ENCODE assay signal across 21 cellular contexts in the genomic region with DNA sequence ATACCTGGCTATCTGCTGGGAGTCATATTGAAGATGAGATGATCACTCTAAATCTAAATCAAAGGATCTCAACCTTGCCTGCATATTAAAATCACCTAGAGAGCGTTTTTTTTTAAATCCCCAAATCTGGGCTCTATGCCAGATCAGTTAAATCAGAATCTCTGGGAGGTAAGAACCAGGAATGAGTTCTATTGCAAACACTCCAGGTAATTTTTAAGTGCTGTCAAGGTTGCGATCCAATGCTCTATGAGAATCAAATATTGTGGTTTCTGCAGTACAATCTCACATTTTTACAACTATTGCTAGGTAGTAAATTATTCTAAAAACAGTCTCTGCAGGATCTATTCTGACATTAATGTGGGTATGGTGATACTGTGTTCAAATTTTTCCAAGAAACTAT.
DNase-seq lines count a peak whose midpoint lies in the region; ATAC-seq, FAIRE-seq and TF ChIP-seq lines count a peak whose summit lies in the region.
"Had no signal": no experiment of that assay in that cellular context is flagged by ENCODE, and none has a peak within 500 bp of the region (broad histone marks: within the 10 kb centered on the region; RNA-seq: fewer than 3 reads in every experiment).

No MANE protein-coding gene starts in this region.

- no peak overlapping the region for H3K27ac Mint-ChIP-seq in activated naive CD8-positive, alpha-beta T cell treated with anti-CD3 and anti-CD28 coated beads for 36 hours
- H3K27ac Mint-ChIP-seq: activated CD8-positive, alpha-beta T cell treated with anti-CD3 and anti-CD28 coated beads for 36 hours; activated naive CD4-positive, alpha-beta T cell treated with anti-CD3 and anti-CD28 coated beads for 36 hours had no signal

- no peaks in the 10 kb centered on the region for H3K4me1 Mint-ChIP-seq in activated naive CD8-positive, alpha-beta T cell treated with anti-CD3 and anti-CD28 coated beads for 36 hours
- H3K4me1 Mint-ChIP-seq: central memory CD8-positive, alpha-beta T cell had no signal

- DNase-seq in DMS 273 (lab: John Stamatoyannopoulos, UW; ENCODE audit: unreplicated experiment) (peak; percentile 17), DMS 273 treated with DMSO at 0.1 percent for 48 hours (lab: John Stamatoyannopoulos, UW) (no peak), NCI-H1092 (lab: John Stamatoyannopoulos, UW) (peak; percentile 45), NCI-H345 (lab: John Stamatoyannopoulos, UW) (peak; percentile 77)
- DNase-seq in activated naive CD8-positive, alpha-beta T cell treated with anti-CD3 and anti-CD28 coated beads for 36 hours = no peak
- DNase-seq: activated CD8-positive, alpha-beta T cell treated with anti-CD3 and anti-CD28 coated beads for 36 hours; activated naive CD4-positive, alpha-beta T cell treated with anti-CD3 and anti-CD28 coated beads for 36 hours; activated T-cell treated with anti-CD3 and anti-CD28 coated beads, Interleukin-2, amount 50 U/mL, for 4 hours; AML-193; hippocampal formation; NCI-H2107; spleen; stimulated activated CD4-positive, alpha-beta T cell treated with anti-CD3 and anti-CD28 coated beads, Interleukin-4, amount 100 ng/mL, for 4 hours; stomach; T-helper 9 cell had no signal

- peak; percentile 93 for FAIRE-seq in islet of Langerhans (lab: Jason Lieb, UNC)
- FAIRE-seq: keratinocyte had no signal

- H3K9me3 Mint-ChIP-seq in activated naive CD8-positive, alpha-beta T cell treated with anti-CD3 and anti-CD28 coated beads for 36 hours = peaks cover 3% of the 10 kb centered on the region
- H3K9me3 Mint-ChIP-seq: activated CD8-positive, alpha-beta T cell treated with anti-CD3 and anti-CD28 coated beads for 36 hours; activated naive CD4-positive, alpha-beta T cell treated with anti-CD3 and anti-CD28 coated beads for 36 hours had no signal

- no peaks in the 10 kb centered on the region for H3K36me3 Mint-ChIP-seq in activated naive CD8-positive, alpha-beta T cell treated with anti-CD3 and anti-CD28 coated beads for 36 hours

- H3K4me3 Mint-ChIP-seq in activated naive CD8-positive, alpha-beta T cell treated with anti-CD3 and anti-CD28 coated beads for 36 hours = no peak overlapping the region
- H3K4me3 Mint-ChIP-seq: activated CD8-positive, alpha-beta T cell treated with anti-CD3 and anti-CD28 coated beads for 36 hours; activated naive CD4-positive, alpha-beta T cell treated with anti-CD3 and anti-CD28 coated beads for 36 hours; activated T-cell treated with anti-CD3 and anti-CD28 coated beads, Interleukin-2, amount 50 U/mL, for 4 hours; central memory CD8-positive, alpha-beta T cell had no signal

- no peak for ATAC-seq in GM18505 (IDR thresholded peaks at IDR 0.05; ENCODE audit: unreplicated experiment)
- no peak for ATAC-seq in HG03196 (IDR thresholded peaks at IDR 0.05; ENCODE audit: unreplicated experiment)
- ATAC-seq: activated CD8-positive, alpha-beta T cell treated with anti-CD3 and anti-CD28 coated beads for 36 hours; activated T-cell treated with anti-CD3 and anti-CD28 coated beads, Interleukin-2, amount 50 U/mL, for 4 hours; HCT116 had no signal

- no peak for TF ChIP-seq POLR2A in GM18505 (IDR thresholded peaks at IDR 0.05; ENCODE audit: borderline replicate concordance, extremely low read depth, insufficient read depth, insufficient read length)

- H3K27me3 Mint-ChIP-seq in activated naive CD8-positive, alpha-beta T cell treated with anti-CD3 and anti-CD28 coated beads for 36 hours = peaks cover 7% of the 10 kb centered on the region
- H3K27me3 Mint-ChIP-seq: activated CD8-positive, alpha-beta T cell treated with anti-CD3 and anti-CD28 coated beads for 36 hours; central memory CD8-positive, alpha-beta T cell had no signal

Comparison
In these comparisons a context has a peak if more than half of its experiments do, and no peak if none do; other contexts are left out.
1. DNase-seq: peak in DMS 273 (single experiment), NCI-H1092 (single experiment) and NCI-H345 (single experiment); none in DMS 273 treated with DMSO at 0.1 percent for 48 hours (single experiment) and activated naive CD8-positive, alpha-beta T cell treated with anti-CD3 and anti-CD28 coated beads for 36 hours (single experiment).